ENCODE assay signal across 16 cellular contexts in genomic region chr1:116115476-116115875, GRCh38. TPM values are rescaled to one million over a fixed set of nuclear protein-coding genes. Genes with fewer than 3 reads are reported as not detected.
DNase-seq lines count a peak whose midpoint lies in the region; ATAC-seq and TF ChIP-seq lines count a peak whose summit lies in the region.
"Had no signal": no experiment of that assay in that cellular context is flagged by ENCODE, and none has a peak within 500 bp of the region (broad histone marks: within the 10 kb centered on the region; RNA-seq: fewer than 3 reads in every experiment).

No MANE protein-coding gene starts in this region.

- H3K27ac Mint-ChIP-seq in activated CD4-positive, alpha-beta T cell treated with anti-CD3 and anti-CD28 coated beads, Interleukin-2, amount 10 ng/mL, durations not matched to agents 24 days and 14 days: no peak overlapping the region
- no peak overlapping the region for H3K27ac Mint-ChIP-seq in activated CD4-positive, alpha-beta T cell treated with anti-CD3 and anti-CD28 coated beads for 36 hours
- H3K27ac Mint-ChIP-seq: activated T-helper 2 cell treated with anti-CD3 and anti-CD28 coated beads, Interferon-gamma antibody, Interleukin-2, Interleukin-4, amounts not matched to agents 10 μg/mL and 5 μg/mL and 100 μg/mL, durations not matched to agents 14 hours and 24 hours and 36 hours; T-cell had no signal

- H3K4me1 ChIP-seq in upper lobe of right lung: peaks cover 5% of the 10 kb centered on the region
- H3K4me1 ChIP-seq in tibial artery: no peaks in the 10 kb centered on the region
- H3K4me1 ChIP-seq: right atrium auricular region had no signal

- no peaks in the 10 kb centered on the region for H3K36me3 Mint-ChIP-seq in activated CD4-positive, alpha-beta T cell treated with anti-CD3 and anti-CD28 coated beads, Interleukin-2, amount 10 ng/mL, durations not matched to agents 24 days and 14 days (ENCODE audit: low read depth)
- H3K36me3 Mint-ChIP-seq in activated CD4-positive, alpha-beta T cell treated with anti-CD3 and anti-CD28 coated beads for 36 hours (ENCODE audit: low read depth): no peaks in the 10 kb centered on the region
- H3K36me3 Mint-ChIP-seq: T-cell had no signal

- no peaks in the 10 kb centered on the region for H3K9me3 Mint-ChIP-seq in activated CD4-positive, alpha-beta T cell treated with anti-CD3 and anti-CD28 coated beads, Interleukin-2, amount 10 ng/mL, durations not matched to agents 24 days and 14 days
- no peaks in the 10 kb centered on the region for H3K9me3 Mint-ChIP-seq in activated CD4-positive, alpha-beta T cell treated with anti-CD3 and anti-CD28 coated beads for 36 hours (ENCODE audit: low read depth)
- H3K9me3 Mint-ChIP-seq: activated T-helper 2 cell treated with anti-CD3 and anti-CD28 coated beads, Interferon-gamma antibody, Interleukin-2, Interleukin-4, amounts not matched to agents 10 μg/mL and 5 μg/mL and 100 μg/mL, durations not matched to agents 14 hours and 24 hours and 36 hours; T-cell had no signal

- no peak overlapping the region for H3K4me3 Mint-ChIP-seq in activated CD4-positive, alpha-beta T cell treated with anti-CD3 and anti-CD28 coated beads, Interleukin-2, amount 10 ng/mL, durations not matched to agents 24 days and 14 days
- H3K4me3 Mint-ChIP-seq in activated CD4-positive, alpha-beta T cell treated with anti-CD3 and anti-CD28 coated beads for 36 hours: no peak overlapping the region
- H3K4me3 Mint-ChIP-seq: T-cell had no signal

- no peak for TF ChIP-seq CTCF in foreskin fibroblast (IDR thresholded peaks at IDR 0.05; ENCODE audit: low read depth, low read length)
- TF ChIP-seq CTCF in upper lobe of right lung (IDR thresholded peaks at IDR 0.05): no peak
- TF ChIP-seq CTCF in tibial artery (IDR thresholded peaks at IDR 0.05): no peak

- H3K36me3 ChIP-seq in upper lobe of right lung: no peaks in the 10 kb centered on the region
- H3K36me3 ChIP-seq in tibial artery: no peaks in the 10 kb centered on the region
- H3K36me3 ChIP-seq: right atrium auricular region, suprapubic skin had no signal

- H3K4me3 ChIP-seq in foreskin fibroblast (ENCODE audit: low read depth in 1 of 2, low read length in 2 of 2) (no peak overlapping the region), upper lobe of right lung (no peak overlapping the region), tibial artery (no peak overlapping the region)
- H3K4me3 ChIP-seq: right atrium auricular region, suprapubic skin had no signal

- peak; percentile 28 for DNase-seq in activated CD4-positive, alpha-beta T cell treated with anti-CD3 and anti-CD28 coated beads, Interleukin-2, amount 10 ng/mL, durations not matched to agents 24 days and 14 days
- no peak for DNase-seq in activated CD4-positive, alpha-beta T cell treated with anti-CD3 and anti-CD28 coated beads for 36 hours
- peak; percentile 67 for DNase-seq in amniotic stem cell (lab: John Stamatoyannopoulos, UW)
- DNase-seq in foreskin fibroblast: peak; percentile 85 to 91
- no peak for DNase-seq in upper lobe of right lung
- DNase-seq in tibial artery: no peak
- no peak for DNase-seq in stimulated activated CD8-positive, alpha-beta memory T cell treated with anti-CD3 and anti-CD28 coated beads, Interleukin-4, amount 100 ng/mL, for 48 hours
- DNase-seq: activated CD4-positive, alpha-beta T cell treated with anti-CD3 and anti-CD28 coated beads, Interleukin-2, amount 50 U/mL, for 1 hour; hippocampal formation; NCI-H1417 treated with DMSO at 0.1 percent for 48 hours; NCI-H774; T-cell had no signal

- no peaks in the 10 kb centered on the region for H3K4me1 Mint-ChIP-seq in activated CD4-positive, alpha-beta T cell treated with anti-CD3 and anti-CD28 coated beads, Interleukin-2, amount 10 ng/mL, durations not matched to agents 24 days and 14 days
- no peaks in the 10 kb centered on the region for H3K4me1 Mint-ChIP-seq in activated CD4-positive, alpha-beta T cell treated with anti-CD3 and anti-CD28 coated beads for 36 hours
- H3K4me1 Mint-ChIP-seq: T-cell had no signal

- intact Hi-C loops in activated CD4-positive, alpha-beta T cell treated with anti-CD3 and anti-CD28 coated beads, Interleukin-2, amount 10 ng/mL, durations not matched to agents 24 days and 14 days (cut with micrococcal nuclease): no loop called here
- intact Hi-C loops in activated CD4-positive, alpha-beta T cell treated with anti-CD3 and anti-CD28 coated beads for 36 hours (cut with DNase I, micrococcal nuclease): no loop called here
- intact Hi-C loops in upper lobe of right lung (cut with DNase I) (no loop called here), tibial artery (cut with DNase I; ENCODE audit: low total_unique reads) (no loop called here)

- H3K27ac ChIP-seq in upper lobe of right lung (no peak overlapping the region), tibial artery (no peak overlapping the region)
- H3K27ac ChIP-seq: right atrium auricular region, suprapubic skin had no signal

- H3K9me3 ChIP-seq in upper lobe of right lung (no peaks in the 10 kb centered on the region), tibial artery (no peaks in the 10 kb centered on the region)
- H3K9me3 ChIP-seq: right atrium auricular region, suprapubic skin had no signal

- CTCF ChIA-PET in activated CD4-positive, alpha-beta T cell treated with anti-CD3 and anti-CD28 coated beads for 36 hours (lab: Charles Lee): interaction anchor here (1.3 kb wide), 1 partner anchor 24 kb away, joined by 3 read pairs; no protein-coding TSS in a partner anchor

- no peak for ATAC-seq in activated CD4-positive, alpha-beta T cell treated with anti-CD3 and anti-CD28 coated beads for 36 hours
- ATAC-seq in upper lobe of right lung: peak; percentile 58
- no peak for ATAC-seq in GM19351 (IDR thresholded peaks at IDR 0.05; ENCODE audit: unreplicated experiment)
- ATAC-seq: T-cell had no signal

- POLR2A ChIA-PET in activated CD4-positive, alpha-beta T cell treated with anti-CD3 and anti-CD28 coated beads for 36 hours (lab: Charles Lee): no interaction called here

- peaks cover 18% of the 10 kb centered on the region for H3K27me3 Mint-ChIP-seq in activated CD4-positive, alpha-beta T cell treated with anti-CD3 and anti-CD28 coated beads, Interleukin-2, amount 10 ng/mL, durations not matched to agents 24 days and 14 days
- peaks cover 9% of the 10 kb centered on the region for H3K27me3 Mint-ChIP-seq in activated CD4-positive, alpha-beta T cell treated with anti-CD3 and anti-CD28 coated beads for 36 hours

- H3K27me3 ChIP-seq in upper lobe of right lung: no peaks in the 10 kb centered on the region
- H3K27me3 ChIP-seq in tibial artery: no peaks in the 10 kb centered on the region
- H3K27me3 ChIP-seq: right atrium auricular region, suprapubic skin had no signal

RNA-seq across cellular contexts. Expression of gene MAB21L3, which starts 4.3 kb away (rescaled TPM):
- not detected in 2 replicates for total RNA-seq in activated CD4-positive, alpha-beta T cell treated with anti-CD3 and anti-CD28 coated beads, Interleukin-2, amount 10 ng/mL, durations not matched to agents 24 days and 14 days
- total RNA-seq in activated CD4-positive, alpha-beta T cell treated with anti-CD3 and anti-CD28 coated beads for 36 hours: not detected
- 0.46 TPM for total RNA-seq in upper lobe of right lung
- total RNA-seq: activated T-helper 2 cell treated with anti-CD3 and anti-CD28 coated beads, Interferon-gamma antibody, Interleukin-2, Interleukin-4, amounts not matched to agents 10 μg/mL and 5 μg/mL and 100 μg/mL, durations not matched to agents 14 hours and 24 hours and 36 hours; right atrium auricular region; T-cell had no signal

Comparison
In these comparisons a context has a peak if more than half of its experiments do, and no peak if none do; other contexts are left out.
1. DNase-seq: peak in activated CD4-positive, alpha-beta T cell treated with anti-CD3 and anti-CD28 coated beads, Interleukin-2, amount 10 ng/mL, durations not matched to agents 24 days and 14 days (single experiment), amniotic stem cell (single experiment) and foreskin fibroblast (2 of 2); none in activated CD4-positive, alpha-beta T cell treated with anti-CD3 and anti-CD28 coated beads for 36 hours (single experiment), upper lobe of right lung (single experiment), tibial artery (0 of 2) and stimulated activated CD8-positive, alpha-beta memory T cell treated with anti-CD3 and anti-CD28 coated beads, Interleukin-4, amount 100 ng/mL, for 48 hours (single experiment).